In the genomic region with DNA sequence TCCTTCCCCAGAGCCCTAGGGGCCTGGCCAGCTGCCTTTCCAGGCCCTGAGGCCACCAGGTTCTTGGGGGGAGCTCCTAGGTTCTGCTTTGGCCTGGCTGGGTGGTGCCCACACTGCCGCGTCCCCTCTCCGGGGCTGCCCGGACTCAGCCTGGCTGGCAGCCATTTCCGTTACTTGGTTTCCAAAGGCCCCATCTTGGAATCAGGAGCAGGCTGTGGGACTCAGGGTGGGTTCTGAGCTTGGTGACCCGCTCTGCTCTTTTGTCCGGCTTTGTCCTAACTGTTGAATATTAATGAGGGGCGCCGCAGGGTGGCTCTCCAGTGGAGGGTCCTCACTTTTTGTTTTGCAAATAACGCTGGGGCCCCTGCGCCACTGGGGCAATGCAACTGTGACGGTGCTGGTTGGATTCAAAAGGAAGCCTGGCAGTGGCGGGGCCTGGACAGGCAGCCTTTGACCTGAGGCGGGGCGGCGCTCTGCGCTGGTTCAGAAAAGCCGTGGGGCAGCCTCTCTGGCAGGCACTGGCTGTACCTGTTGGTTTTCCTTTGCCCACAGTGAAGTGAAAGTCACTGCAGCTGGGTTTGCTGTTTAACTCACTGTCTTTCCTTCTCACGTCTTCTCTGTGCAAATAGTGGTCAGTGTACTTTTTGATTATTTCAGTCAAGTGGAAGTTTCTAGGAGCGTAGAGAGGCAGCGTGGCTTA, we compare ENCODE assay signal across 9 cellular contexts. TPM values are rescaled to one million over a fixed set of nuclear protein-coding genes. Genes with fewer than 3 reads are reported as not detected.
DNase-seq lines count a peak whose midpoint lies in the region; ATAC-seq and TF ChIP-seq lines count a peak whose summit lies in the region.
"Had no signal": no experiment of that assay in that cellular context is flagged by ENCODE, and none has a peak within 500 bp of the region (broad histone marks: within the 10 kb centered on the region; RNA-seq: fewer than 3 reads in every experiment).

No MANE protein-coding gene starts in this region.

- CTCF ChIA-PET in activated CD8-positive, alpha-beta memory T cell treated with anti-CD3 and anti-CD28 coated beads, Interleukin-2, amount 10 ng/mL, durations not matched to agents 7 days and 5 days (lab: Charles Lee) = no interaction called here

- no peak for TF ChIP-seq POLR2A in stomach (IDR thresholded peaks at IDR 0.05)

- H3K9ac ChIP-seq in duodenal mucosa (ENCODE audit: low read depth in 1 of 2, low read length in 2 of 2) (peak overlapping the region; percentile 32 to 54), liver (ENCODE audit: low read depth in 1 of 2, low read length in 2 of 2) (peak overlapping the region; percentile 18 to 38)

- H3K4me1 ChIP-seq in duodenal mucosa (ENCODE audit: control insufficient read depth in 1 of 2, insufficient read depth in 2 of 2, low read length in 2 of 2) (peaks cover 61 to 62% of the 10 kb centered on the region in 2 donors), liver (ENCODE audit: control insufficient read depth in 4 of 4, insufficient read depth in 4 of 4, low read length in 3 of 4) (peaks cover 32 to 71% (median 57%) of the 10 kb centered on the region in 4 donors), stomach (peaks cover 72 to 99% (median 86%) of the 10 kb centered on the region in 4 donors)

- 28% methylated on average over 21 of the region's 21 CpGs for WGBS in liver
- 28 to 71% (median 39%) methylated on average over 14 to 21 of the region's 21 CpGs for WGBS in stomach, 5 donors

- H3K4me3 ChIP-seq in duodenal mucosa (ENCODE audit: low read depth in 1 of 2, low read length in 2 of 2) = peak overlapping the region; percentile 19 to 23
- peak overlapping the region; percentile 39 to 52 (median 51) for H3K4me3 ChIP-seq in liver (ENCODE audit: low read depth in 1 of 3, low read length in 3 of 3)
- H3K4me3 ChIP-seq in stomach = peak overlapping the region in 1 of 4 donors; percentile 25
- H3K4me3 ChIP-seq: SK-N-MC had no signal

- H3K9me3 Mint-ChIP-seq in IgD-negative memory B cell = peaks cover 0 to 1% (median 0%) of the 10 kb centered on the region in 3 donors
- peaks cover 4% of the 10 kb centered on the region for H3K9me3 Mint-ChIP-seq in activated CD8-positive, alpha-beta memory T cell treated with anti-CD3 and anti-CD28 coated beads, Interleukin-2, amount 10 ng/mL, durations not matched to agents 7 days and 5 days (ENCODE audit: low read depth)
- H3K9me3 Mint-ChIP-seq: stimulated activated naive CD8-positive, alpha-beta T cell treated with anti-CD3 and anti-CD28 coated beads, Interleukin-15, amount 100 ng/mL, for 72 hours had no signal

- no peak for ATAC-seq in GM21737 (IDR thresholded peaks at IDR 0.05; ENCODE audit: unreplicated experiment)
- ATAC-seq in activated CD8-positive, alpha-beta memory T cell treated with anti-CD3 and anti-CD28 coated beads, Interleukin-2, amount 10 ng/mL, durations not matched to agents 7 days and 5 days = no peak
- no peak for ATAC-seq in GM18867 (IDR thresholded peaks at IDR 0.05; ENCODE audit: unreplicated experiment)
- ATAC-seq: stimulated activated naive CD8-positive, alpha-beta T cell treated with anti-CD3 and anti-CD28 coated beads, Interleukin-15, amount 100 ng/mL, for 72 hours had no signal

- H3K4me1 Mint-ChIP-seq in IgD-negative memory B cell = peaks cover 19 to 60% (median 39%) of the 10 kb centered on the region in 3 donors
- H3K4me1 Mint-ChIP-seq in activated CD8-positive, alpha-beta memory T cell treated with anti-CD3 and anti-CD28 coated beads, Interleukin-2, amount 10 ng/mL, durations not matched to agents 7 days and 5 days = peaks cover 27% of the 10 kb centered on the region

- no peaks in the 10 kb centered on the region for H3K27me3 Mint-ChIP-seq in IgD-negative memory B cell
- no peaks in the 10 kb centered on the region for H3K27me3 Mint-ChIP-seq in activated CD8-positive, alpha-beta memory T cell treated with anti-CD3 and anti-CD28 coated beads, Interleukin-2, amount 10 ng/mL, durations not matched to agents 7 days and 5 days
- H3K27me3 Mint-ChIP-seq: stimulated activated naive CD8-positive, alpha-beta T cell treated with anti-CD3 and anti-CD28 coated beads, Interleukin-15, amount 100 ng/mL, for 72 hours had no signal

- H3K36me3 Mint-ChIP-seq in IgD-negative memory B cell = no peaks in the 10 kb centered on the region
- H3K36me3 Mint-ChIP-seq in activated CD8-positive, alpha-beta memory T cell treated with anti-CD3 and anti-CD28 coated beads, Interleukin-2, amount 10 ng/mL, durations not matched to agents 7 days and 5 days = peaks cover 35% of the 10 kb centered on the region

- H3K27ac ChIP-seq in duodenal mucosa (ENCODE audit: low read depth, low read length) (peak overlapping the region; percentile 44), liver (ENCODE audit: low read depth in 1 of 2, low read length in 2 of 2) (peak overlapping the region; percentile 73 to 81), stomach (peak overlapping the region; percentile 69 to 80 (median 77))
- H3K27ac ChIP-seq: SK-N-MC had no signal

- TF ChIP-seq CTCF in liver (IDR thresholded peaks at IDR 0.05; ENCODE audit: low read depth, low read length, missing input control) (no peak), stomach (IDR thresholded peaks at IDR 0.05) (no peak)

- H3K9me3 ChIP-seq in duodenal mucosa (ENCODE audit: control insufficient read depth in 1 of 2, low read length in 2 of 2) = no peaks in the 10 kb centered on the region
- no peaks in the 10 kb centered on the region for H3K9me3 ChIP-seq in liver (ENCODE audit: control insufficient read depth in 4 of 4, low read length in 3 of 4)
- no peaks in the 10 kb centered on the region for H3K9me3 ChIP-seq in stomach

- H3K27ac Mint-ChIP-seq in IgD-negative memory B cell = peak overlapping the region in 2 of 3 donors; percentile 86 to 93
- no peak overlapping the region for H3K27ac Mint-ChIP-seq in activated CD8-positive, alpha-beta memory T cell treated with anti-CD3 and anti-CD28 coated beads, Interleukin-2, amount 10 ng/mL, durations not matched to agents 7 days and 5 days
- H3K27ac Mint-ChIP-seq: stimulated activated naive CD8-positive, alpha-beta T cell treated with anti-CD3 and anti-CD28 coated beads, Interleukin-15, amount 100 ng/mL, for 72 hours had no signal

- peak overlapping the region in 2 of 4 donors; percentile 29 to 37 for H3K4me3 Mint-ChIP-seq in IgD-negative memory B cell
- no peak overlapping the region for H3K4me3 Mint-ChIP-seq in activated CD8-positive, alpha-beta memory T cell treated with anti-CD3 and anti-CD28 coated beads, Interleukin-2, amount 10 ng/mL, durations not matched to agents 7 days and 5 days
- H3K4me3 Mint-ChIP-seq: stimulated activated naive CD8-positive, alpha-beta T cell treated with anti-CD3 and anti-CD28 coated beads, Interleukin-15, amount 100 ng/mL, for 72 hours had no signal

- no peak for TF ChIP-seq EP300 in stomach (IDR thresholded peaks at IDR 0.05)

- H3K27me3 ChIP-seq in duodenal mucosa (ENCODE audit: control insufficient read depth in 1 of 2, insufficient read depth in 2 of 2, low read length in 2 of 2) (no peaks in the 10 kb centered on the region), liver (ENCODE audit: control insufficient read depth in 4 of 4, insufficient read depth in 4 of 4, low read length in 3 of 4) (no peaks in the 10 kb centered on the region), stomach (no peaks in the 10 kb centered on the region)

- intact Hi-C loops in stomach (cut with DNase I; ENCODE audit: low total_unique reads) = no loop called here

- peak; percentile 89 for DNase-seq in stomach
- DNase-seq in activated CD8-positive, alpha-beta memory T cell treated with anti-CD3 and anti-CD28 coated beads, Interleukin-2, amount 10 ng/mL, durations not matched to agents 7 days and 5 days = no peak
- DNase-seq: stimulated activated naive CD8-positive, alpha-beta T cell treated with anti-CD3 and anti-CD28 coated beads, Interleukin-15, amount 100 ng/mL, for 72 hours had no signal

- H3K36me3 ChIP-seq in duodenal mucosa (ENCODE audit: control insufficient read depth in 1 of 2, insufficient read depth in 2 of 2, low read length in 2 of 2) (peaks cover 2 to 5% of the 10 kb centered on the region in 2 donors), liver (ENCODE audit: control insufficient read depth in 4 of 4, insufficient read depth in 3 of 4, low read depth in 1 of 4, low read length in 3 of 4) (no peaks in the 10 kb centered on the region), stomach (peaks cover 0 to 9% (median under 1%) of the 10 kb centered on the region in 4 donors)

- TF ChIP-seq RAD21 in liver (IDR thresholded peaks at IDR 0.05) = peak; percentile 46 to 61

TF ChIP-seq in liver, 16 proteins besides CTCF, POLR2A, EP300 and RAD21 (continues in another document):
- TF ChIP-seq SP1 (IDR thresholded peaks at IDR 0.05) = peak; percentile 87
- TF ChIP-seq HNF4A (conservative IDR thresholded peaks at IDR 0.05) = peak; percentile 79 to 80
- peak in 1 of 2 donors; percentile 47 for TF ChIP-seq JUND (IDR thresholded peaks at IDR 0.05)
- peak; percentile 8 for TF ChIP-seq FOXA2 (IDR thresholded peaks at IDR 0.05)
- TF ChIP-seq GABPA (IDR thresholded peaks at IDR 0.05 in 1 of 2, conservative IDR thresholded peaks at IDR 0.05 in 1 of 2) = no peak

RNA-seq across cellular contexts. Expression of gene SKI, which starts 20.2 kb away (rescaled TPM):
- polyA plus RNA-seq in IgD-negative memory B cell (0.78 TPM), liver (10 to 100 TPM in 1 of 2 donors, 1 to 10 TPM in 1; 3.2 to 20.1 TPM), stomach (10 to 100 TPM in 2 of 3 donors, 1 to 10 TPM in 1; 7.4 to 14.8 (median 13.9) TPM)
- total RNA-seq in liver (10 to 100 TPM; 18.9 to 21.3 TPM), stomach (10 to 100 TPM; 18.7 to 84.0 (median 32.7) TPM)
- total RNA-seq in activated CD8-positive, alpha-beta memory T cell treated with anti-CD3 and anti-CD28 coated beads, Interleukin-2, amount 10 ng/mL, durations not matched to agents 7 days and 5 days = 10 to 100 TPM; 35.0 to 42.9 TPM

RNA-seq across cellular contexts. Expression of gene FAAP20, which starts 53.7 kb away (rescaled TPM):
- polyA plus RNA-seq in IgD-negative memory B cell = 78.2 TPM
- 10 to 100 TPM in 1 of 2 donors, 1 to 10 TPM in 1; 5.6 to 11.9 TPM for total RNA-seq in liver
- polyA plus RNA-seq in liver = 10 to 100 TPM; 19.6 to 31.5 TPM
- 100 to 1,000 TPM in 1 of 5 donors, 10 to 100 TPM in 3, 1 to 10 TPM in 1; 8.2 to 170 (median 25.8) TPM for total RNA-seq in stomach
- polyA plus RNA-seq in stomach = 100 to 1,000 TPM in 2 of 3 donors, 10 to 100 TPM in 1; 91.3 to 120 (median 101) TPM
- 10 to 100 TPM; 52.5 to 55.7 TPM for total RNA-seq in activated CD8-positive, alpha-beta memory T cell treated with anti-CD3 and anti-CD28 coated beads, Interleukin-2, amount 10 ng/mL, durations not matched to agents 7 days and 5 days
